8 cellular contexts compared by ENCODE assay signal in genomic region chr17:68247445-68248198, GRCh38. TPM values are rescaled to one million over a fixed set of nuclear protein-coding genes. Genes with fewer than 3 reads are reported as not detected.
DNase-seq lines count a peak whose midpoint lies in the region; ATAC-seq and TF ChIP-seq lines count a peak whose summit lies in the region.

AMZ2 (plus strand) TSS chr17:68248043; CDS start chr17:68250188, 2,145 bp downstream.

- intact Hi-C loops in activated B cell treated with CpG ODN at 0.5 μM for 24 hours (cut with micrococcal nuclease), result loop anchor here (1.0 to 5.0 kb wide), 10 partner anchors 10 to 430 kb away; partner anchors contain the start of genes ARSG, PRKAR1A, SLC16A6 and WIPI1

- ATAC-seq in GM19023 (IDR thresholded peaks at IDR 0.05; ENCODE audit: unreplicated experiment) (peak; percentile 90), HG03280 (IDR thresholded peaks at IDR 0.05; ENCODE audit: unreplicated experiment) (peak; percentile 92), activated B cell treated with CpG ODN at 0.5 μM for 24 hours (ENCODE audit: low read depth) (peak; percentile 87)

- peak within 1 kb of the TSS; percentile 80 for H3K4me3 ChIP-seq in cardiac fibroblast (replicated peaks in 1 of 2; ENCODE audit: low read depth in 2 of 2, low read length in 2 of 2)

- H3K27ac Mint-ChIP-seq in activated B cell treated with CpG ODN at 0.5 μM for 24 hours, result peak within 1 kb of the TSS; percentile 95

- DNase-seq in AG08396 (ENCODE audit: low spot score) (peak; percentile 98), NCI-H345 (lab: John Stamatoyannopoulos, UW) (peak; percentile 94), activated B cell treated with CpG ODN at 0.5 μM for 24 hours (peak; percentile 100), cardiac fibroblast (ENCODE audit: low read depth in 2 of 2) (peak; percentile 94 to 97), iPS-NIHi7 (ENCODE audit: extremely low spot score) (peak; percentile 97), smooth muscle cell of the brain vasculature (ENCODE audit: low read depth, low spot score) (peak; percentile 83)

- POLR2A ChIA-PET in activated B cell treated with CpG ODN at 0.5 μM for 24 hours (lab: Charles Lee), result interaction anchor here (0.6 to 6.2 kb wide), 24 partner anchors 8 to 216 kb away, joined by 3 to 285 read pairs (median 11); partner anchors contain the start of genes ARSG, SLC16A6 and WIPI1

- H3K36me3 Mint-ChIP-seq in activated B cell treated with CpG ODN at 0.5 μM for 24 hours (ENCODE audit: low read depth), result peaks cover 27% of the 10 kb centered on the region

- no peaks in the 10 kb centered on the region for H3K9me3 Mint-ChIP-seq in activated B cell treated with CpG ODN at 0.5 μM for 24 hours

- TF ChIP-seq CTCF in activated B cell treated with CpG ODN at 0.5 μM for 24 hours (IDR thresholded peaks at IDR 0.05) (no peak), cardiac fibroblast (IDR thresholded peaks at IDR 0.05; ENCODE audit: low read depth, low read length) (no peak)

- no peaks in the 10 kb centered on the region for H3K27me3 Mint-ChIP-seq in activated B cell treated with CpG ODN at 0.5 μM for 24 hours

- CTCF ChIA-PET in activated B cell treated with CpG ODN at 0.5 μM for 24 hours (lab: Charles Lee), result interaction anchor here (1.0 to 3.0 kb wide), 8 partner anchors 9 to 209 kb away, joined by 3 to 15 read pairs (median 6); no protein-coding TSS in a partner anchor

- H3K4me1 Mint-ChIP-seq in activated B cell treated with CpG ODN at 0.5 μM for 24 hours, result peaks cover 53% of the 10 kb centered on the region

- peak within 1 kb of the TSS; percentile 92 for H3K4me3 Mint-ChIP-seq in activated B cell treated with CpG ODN at 0.5 μM for 24 hours

RNA-seq across cellular contexts. Expression of gene AMZ2, which starts in this region (rescaled TPM):
- total RNA-seq in activated B cell treated with CpG ODN at 0.5 μM for 24 hours, result 42.1 and 55.4 TPM in 2 replicates

Comparison
In these comparisons a context has a peak if more than half of its experiments do, and no peak if none do; other contexts are left out.
1. Peak in every context shown above with its lines: DNase-seq, ATAC-seq and H3K4me3 ChIP-seq.